Comparison of ENCODE assay signal across 8 cellular contexts in the genomic region with DNA sequence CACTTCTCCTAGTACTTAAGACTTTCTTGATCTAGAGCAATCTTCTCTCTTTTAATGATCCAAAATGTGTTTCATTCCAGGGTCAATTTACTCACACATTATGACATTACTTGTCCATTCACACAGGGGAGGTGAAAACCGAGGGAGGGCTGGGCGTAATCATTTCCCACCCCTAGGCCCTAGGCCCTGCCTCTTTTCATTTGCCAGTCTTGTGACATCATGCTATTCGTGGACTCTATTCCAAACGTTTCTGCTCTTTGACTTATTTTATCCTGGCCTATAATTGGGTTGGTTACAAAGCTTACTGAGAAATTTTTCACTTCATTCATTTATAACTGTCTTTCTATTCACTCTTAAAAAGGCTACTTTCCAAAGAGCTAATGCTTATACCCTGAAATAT. TPM values are rescaled to one million over a fixed set of nuclear protein-coding genes. Genes with fewer than 3 reads are reported as not detected.
DNase-seq lines count a peak whose midpoint lies in the region; ATAC-seq lines count a peak whose summit lies in the region.

No MANE protein-coding gene starts in this region.

- H3K9me3 Mint-ChIP-seq in activated CD8-positive, alpha-beta memory T cell treated with anti-CD3 and anti-CD28 coated beads, Interleukin-2, amount 10 ng/mL, durations not matched to agents 7 days and 5 days (ENCODE audit: low read depth), result no peaks in the 10 kb centered on the region
- H3K9me3 Mint-ChIP-seq in effector memory CD8-positive, alpha-beta T cell, result no peaks in the 10 kb centered on the region
- no peaks in the 10 kb centered on the region for H3K9me3 Mint-ChIP-seq in stimulated activated naive CD8-positive, alpha-beta T cell treated with anti-CD3 and anti-CD28 coated beads, Interleukin-15, Interleukin-2, amounts not matched to agents 100 ng/mL and 50 ng/mL, for 24 hours

- peak; percentile 51 for DNase-seq in activated CD8-positive, alpha-beta memory T cell treated with anti-CD3 and anti-CD28 coated beads, Interleukin-2, amount 10 ng/mL, durations not matched to agents 7 days and 5 days
- DNase-seq in activated CD8-positive, alpha-beta memory T cell treated with anti-CD3 and anti-CD28 coated beads for 24 hours, result no peak
- DNase-seq in RKO (ENCODE audit: low spot score) (peak; percentile 66), cerebellar cortex (ENCODE audit: low spot score) (no peak), DMS53 (lab: John Stamatoyannopoulos, UW) (no peak), putamen (ENCODE audit: low spot score) (no peak)
- DNase-seq in effector memory CD8-positive, alpha-beta T cell, result no peak

- H3K4me3 Mint-ChIP-seq in activated CD8-positive, alpha-beta memory T cell treated with anti-CD3 and anti-CD28 coated beads, Interleukin-2, amount 10 ng/mL, durations not matched to agents 7 days and 5 days, result peak overlapping the region; percentile 99
- H3K4me3 Mint-ChIP-seq in effector memory CD8-positive, alpha-beta T cell, result peak overlapping the region; percentile 89 to 99
- peak overlapping the region; percentile 98 for H3K4me3 Mint-ChIP-seq in stimulated activated naive CD8-positive, alpha-beta T cell treated with anti-CD3 and anti-CD28 coated beads, Interleukin-15, Interleukin-2, amounts not matched to agents 100 ng/mL and 50 ng/mL, for 24 hours

- CTCF ChIA-PET in activated CD8-positive, alpha-beta memory T cell treated with anti-CD3 and anti-CD28 coated beads, Interleukin-2, amount 10 ng/mL, durations not matched to agents 7 days and 5 days (lab: Charles Lee), result no interaction called here

- H3K27ac Mint-ChIP-seq in activated CD8-positive, alpha-beta memory T cell treated with anti-CD3 and anti-CD28 coated beads, Interleukin-2, amount 10 ng/mL, durations not matched to agents 7 days and 5 days, result peak overlapping the region; percentile 96
- H3K27ac Mint-ChIP-seq in effector memory CD8-positive, alpha-beta T cell, result peak overlapping the region; percentile 98 to 99
- H3K27ac Mint-ChIP-seq in stimulated activated naive CD8-positive, alpha-beta T cell treated with anti-CD3 and anti-CD28 coated beads, Interleukin-15, Interleukin-2, amounts not matched to agents 100 ng/mL and 50 ng/mL, for 24 hours, result peak overlapping the region; percentile 97

- peaks cover 42% of the 10 kb centered on the region for H3K36me3 Mint-ChIP-seq in activated CD8-positive, alpha-beta memory T cell treated with anti-CD3 and anti-CD28 coated beads, Interleukin-2, amount 10 ng/mL, durations not matched to agents 7 days and 5 days
- peaks cover 43% of the 10 kb centered on the region for H3K36me3 Mint-ChIP-seq in effector memory CD8-positive, alpha-beta T cell (ENCODE audit: insufficient read depth)
- H3K36me3 Mint-ChIP-seq in stimulated activated naive CD8-positive, alpha-beta T cell treated with anti-CD3 and anti-CD28 coated beads, Interleukin-15, Interleukin-2, amounts not matched to agents 100 ng/mL and 50 ng/mL, for 24 hours (ENCODE audit: low read depth), result peaks cover 46% of the 10 kb centered on the region

- H3K4me1 Mint-ChIP-seq in activated CD8-positive, alpha-beta memory T cell treated with anti-CD3 and anti-CD28 coated beads, Interleukin-2, amount 10 ng/mL, durations not matched to agents 7 days and 5 days, result peaks cover 42% of the 10 kb centered on the region
- peaks cover 55 to 60% of the 10 kb centered on the region in 2 donors for H3K4me1 Mint-ChIP-seq in effector memory CD8-positive, alpha-beta T cell (ENCODE audit: low read depth in 2 of 2)
- peaks cover 49% of the 10 kb centered on the region for H3K4me1 Mint-ChIP-seq in stimulated activated naive CD8-positive, alpha-beta T cell treated with anti-CD3 and anti-CD28 coated beads, Interleukin-15, Interleukin-2, amounts not matched to agents 100 ng/mL and 50 ng/mL, for 24 hours (ENCODE audit: low read depth)

- no peaks in the 10 kb centered on the region for H3K27me3 Mint-ChIP-seq in activated CD8-positive, alpha-beta memory T cell treated with anti-CD3 and anti-CD28 coated beads, Interleukin-2, amount 10 ng/mL, durations not matched to agents 7 days and 5 days
- no peaks in the 10 kb centered on the region for H3K27me3 Mint-ChIP-seq in effector memory CD8-positive, alpha-beta T cell
- no peaks in the 10 kb centered on the region for H3K27me3 Mint-ChIP-seq in stimulated activated naive CD8-positive, alpha-beta T cell treated with anti-CD3 and anti-CD28 coated beads, Interleukin-15, Interleukin-2, amounts not matched to agents 100 ng/mL and 50 ng/mL, for 24 hours

- ATAC-seq in activated CD8-positive, alpha-beta memory T cell treated with anti-CD3 and anti-CD28 coated beads, Interleukin-2, amount 10 ng/mL, durations not matched to agents 7 days and 5 days, result no peak
- no peak for ATAC-seq in effector memory CD8-positive, alpha-beta T cell (replicated peaks)

RNA-seq across cellular contexts. Expression of a gene that starts 2.4 kb away (rescaled TPM):
- total RNA-seq in activated CD8-positive, alpha-beta memory T cell treated with anti-CD3 and anti-CD28 coated beads, Interleukin-2, amount 10 ng/mL, durations not matched to agents 7 days and 5 days, result 10 to 100 TPM; 48.4 to 58.9 TPM

RNA-seq across cellular contexts. Expression of a gene that starts 54.7 kb away (rescaled TPM):
- total RNA-seq in activated CD8-positive, alpha-beta memory T cell treated with anti-CD3 and anti-CD28 coated beads, Interleukin-2, amount 10 ng/mL, durations not matched to agents 7 days and 5 days, result 10 to 100 TPM; 36.3 to 41.0 TPM

Comparison
In these comparisons a context has a peak if more than half of its experiments do, and no peak if none do; other contexts are left out.
1. DNase-seq: peak in activated CD8-positive, alpha-beta memory T cell treated with anti-CD3 and anti-CD28 coated beads, Interleukin-2, amount 10 ng/mL, durations not matched to agents 7 days and 5 days (single experiment) and RKO (single experiment); none in activated CD8-positive, alpha-beta memory T cell treated with anti-CD3 and anti-CD28 coated beads for 24 hours (single experiment), effector memory CD8-positive, alpha-beta T cell (0 of 3), cerebellar cortex (single experiment), DMS53 (single experiment) and putamen (single experiment).
2. Peak in every context shown above with its lines, with median percentiles within 50 percentile points of each other: H3K27ac Mint-ChIP-seq and H3K4me3 Mint-ChIP-seq.